Comparison of ENCODE assay signal across 16 cellular contexts in the genomic region with DNA sequence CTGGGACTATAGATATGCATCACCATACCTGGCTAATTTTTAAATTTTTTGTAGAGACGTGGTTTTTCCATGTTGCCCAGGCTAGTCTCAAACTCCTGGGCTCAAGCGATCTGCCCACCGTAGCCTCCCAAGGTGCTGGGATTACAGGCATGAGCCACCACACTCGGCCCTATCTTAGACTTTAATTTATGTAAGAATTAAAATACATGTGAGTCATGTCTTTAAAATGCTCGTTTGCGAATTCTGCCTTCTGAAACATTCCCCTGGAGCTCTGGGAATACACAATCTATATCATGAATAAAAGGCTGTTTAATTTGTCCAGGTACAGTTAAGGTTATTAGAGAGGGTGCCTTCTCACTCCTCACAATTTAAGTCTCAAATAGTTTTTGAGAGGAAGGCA. TPM values are rescaled to one million over a fixed set of nuclear protein-coding genes. Genes with fewer than 3 reads are reported as not detected.
DNase-seq lines count a peak whose midpoint lies in the region; ATAC-seq and TF ChIP-seq lines count a peak whose summit lies in the region.
"Had no signal": no experiment of that assay in that cellular context is flagged by ENCODE, and none has a peak within 500 bp of the region (broad histone marks: within the 10 kb centered on the region; RNA-seq: fewer than 3 reads in every experiment).

No MANE protein-coding gene starts in this region.

- H3K4me1 ChIP-seq in right lobe of liver: peaks cover 0 to 13% (median 4%) of the 10 kb centered on the region in 4 donors

- H3K36me3 ChIP-seq in right lobe of liver: peaks cover 0 to 7% (median 0%) of the 10 kb centered on the region in 4 donors

- DNase-seq in HFFc6: no peak
- DNase-seq in kidney tubule cell (ENCODE audit: low spot score): peak; percentile 33
- DNase-seq in stimulated activated CD4-positive, alpha-beta T cell treated with anti-CD3 and anti-CD28 coated beads, Interleukin-4, amount 100 ng/mL, for 1 hour: no peak
- DNase-seq in activated CD8-positive, alpha-beta memory T cell treated with anti-CD3 and anti-CD28 coated beads, Interleukin-2, amount 50 U/mL, for 48 hours: no peak
- no peak for DNase-seq in right lobe of liver
- DNase-seq: ACHN; BE2C; C1 segment of cervical spinal cord; CD4-positive, alpha-beta memory T cell; DMS153; DMS79; GF-D8; H9 had no signal

- peaks cover 3% of the 10 kb centered on the region for H3K27me3 Mint-ChIP-seq in HFFc6 (ENCODE audit: insufficient read depth)

- peak overlapping the region; percentile 97 for H3K27ac ChIP-seq in VCaP
- no peak overlapping the region for H3K27ac ChIP-seq in right lobe of liver

- 94% methylated on average over 3 of the region's 6 CpGs for WGBS in right lobe of liver (ENCODE audit: insufficient coverage, low coverage, low lambda C conversion rate, missing lambda C conversion rate)

- no peaks in the 10 kb centered on the region for H3K9me3 Mint-ChIP-seq in HFFc6
- H3K9me3 Mint-ChIP-seq: CD4-positive, alpha-beta memory T cell; H9 had no signal

- no peak overlapping the region for H3K27ac Mint-ChIP-seq in HFFc6
- H3K27ac Mint-ChIP-seq: CD4-positive, alpha-beta memory T cell; H9 had no signal

- no peak overlapping the region for H3K4me3 ChIP-seq in right lobe of liver
- H3K4me3 ChIP-seq: GM12878 had no signal

- intact Hi-C loops in right lobe of liver (cut with DNase I): no loop called here

- no peak for ATAC-seq in right lobe of liver
- ATAC-seq: GM12878, HepG2 had no signal

- H3K4me3 Mint-ChIP-seq in HFFc6: peak overlapping the region; percentile 32; the same call in 1 of the 2 replicates
- H3K4me3 Mint-ChIP-seq: CD4-positive, alpha-beta memory T cell; H9 had no signal

- H3K4me1 Mint-ChIP-seq in HFFc6 (ENCODE audit: low read depth): peaks cover 57% of the 10 kb centered on the region

- no peaks in the 10 kb centered on the region for H3K9me3 ChIP-seq in right lobe of liver
- H3K9me3 ChIP-seq: BE2C had no signal

- TF ChIP-seq POLR2A in right lobe of liver (IDR thresholded peaks at IDR 0.05): no peak

- no peaks in the 10 kb centered on the region for H3K27me3 ChIP-seq in right lobe of liver
- H3K27me3 ChIP-seq: BE2C had no signal

- peaks cover 59% of the 10 kb centered on the region for H3K36me3 Mint-ChIP-seq in HFFc6 (ENCODE audit: low read depth)

- TF ChIP-seq CTCF in HFFc6 (IDR thresholded peaks at IDR 0.05) (no peak), VCaP (conservative IDR thresholded peaks at IDR 0.05) (no peak), right lobe of liver (IDR thresholded peaks at IDR 0.05) (no peak)

RNA-seq across cellular contexts. Expression of gene RHOBTB3, which starts 32.8 kb away (rescaled TPM):
- total RNA-seq in HFFc6 (2021; fragmentation: NEBNext Ultra II Directional; extraction: Animal tissue kit (Norgen Biotek cat#: 25700)): 100 to 1,000 TPM; 110 to 184 (median 160) TPM
- 10 to 100 TPM; 24.1 to 49.1 (median 38.9) TPM for total RNA-seq in right lobe of liver

RNA-seq across cellular contexts. Expression of gene GLRX, which starts 58.6 kb away (rescaled TPM):
- 100 to 1,000 TPM; 139 to 183 (median 150) TPM for total RNA-seq in HFFc6 (2021; fragmentation: NEBNext Ultra II Directional; extraction: Animal tissue kit (Norgen Biotek cat#: 25700))
- total RNA-seq in right lobe of liver: 100 to 1,000 TPM in 3 of 6 experiments, 10 to 100 TPM in 3; 40.2 to 228 (median 82.8) TPM
